8 cellular contexts compared by ENCODE assay signal in the genomic region with DNA sequence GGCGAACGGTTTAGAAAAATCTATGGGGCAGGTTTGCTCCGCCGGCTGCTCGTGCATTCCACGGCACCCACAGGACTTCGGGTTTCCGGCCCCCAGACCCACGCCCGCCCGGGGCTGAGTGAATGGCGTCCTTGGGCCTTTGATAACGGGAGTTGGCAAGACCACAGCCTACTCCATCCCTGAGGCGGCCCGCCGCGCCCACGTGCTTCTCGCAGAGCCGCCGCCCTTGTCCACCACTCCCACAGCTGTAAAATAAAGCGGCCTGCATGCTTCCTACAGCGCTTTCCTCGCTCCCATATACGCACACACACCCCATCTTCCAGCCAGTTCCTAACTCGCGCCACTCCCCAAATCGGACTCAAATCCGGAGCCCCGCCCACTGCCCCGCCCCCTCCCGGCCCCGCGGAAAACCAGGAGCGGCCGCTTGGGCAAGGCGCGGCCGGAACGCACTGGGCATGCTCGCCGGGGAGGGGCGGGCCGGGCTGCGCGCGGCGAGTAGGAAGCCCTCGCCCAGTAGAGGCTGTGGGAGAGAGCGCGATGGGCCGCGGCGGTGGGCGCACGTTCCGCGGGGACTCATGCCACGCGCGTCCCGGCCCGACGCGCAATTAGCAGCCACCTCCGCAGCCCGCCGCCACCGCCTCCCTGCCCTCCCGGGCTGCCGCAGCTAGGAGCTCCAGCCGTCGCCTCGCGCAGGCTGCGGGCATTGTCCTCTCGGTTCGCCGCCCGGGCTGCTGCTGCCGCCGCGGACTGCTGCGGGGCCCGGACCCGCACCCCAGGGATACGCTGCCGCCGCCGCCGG. TPM values are rescaled to one million over a fixed set of nuclear protein-coding genes. Genes with fewer than 3 reads are reported as not detected.
DNase-seq lines count a peak whose midpoint lies in the region; ATAC-seq and TF ChIP-seq lines count a peak whose summit lies in the region.

A gene (plus strand): TSS at position 513 of the 799 bp plus-strand sequence. CDS start 468 bp downstream, outside the sequence.

- ATAC-seq in GM19043 (IDR thresholded peaks at IDR 0.05; ENCODE audit: low read depth, unreplicated experiment) (peak; percentile 36), HG03354 (IDR thresholded peaks at IDR 0.05; ENCODE audit: poor library complexity, severe bottlenecking, unreplicated experiment) (peak; percentile 58)

- H3K36me3 ChIP-seq in liver (ENCODE audit: control insufficient read depth in 4 of 4, insufficient read depth in 3 of 4, low read depth in 1 of 4, low read length in 3 of 4) = no peaks in the 10 kb centered on the region

- H3K9me3 ChIP-seq in liver (ENCODE audit: control insufficient read depth in 4 of 4, low read length in 3 of 4) = no peaks in the 10 kb centered on the region

- H3K27ac ChIP-seq in liver (ENCODE audit: low read depth in 1 of 2, low read length in 2 of 2) = peak within 1 kb of the TSS; percentile 87 to 99

- peak within 1 kb of the TSS; percentile 94 to 98 (median 98) for H3K4me3 ChIP-seq in liver (ENCODE audit: low read depth in 1 of 3, low read length in 3 of 3)

- TF ChIP-seq RAD21 in liver (IDR thresholded peaks at IDR 0.05) = no peak

- H3K9ac ChIP-seq in liver (ENCODE audit: low read depth in 1 of 2, low read length in 2 of 2) = peak within 1 kb of the TSS; percentile 48 to 72

- no peak for TF ChIP-seq CTCF in liver (IDR thresholded peaks at IDR 0.05; ENCODE audit: low read depth, low read length, missing input control)

- H3K4me1 ChIP-seq in liver (ENCODE audit: control insufficient read depth in 4 of 4, insufficient read depth in 4 of 4, low read length in 3 of 4) = peaks cover 7 to 43% (median 22%) of the 10 kb centered on the region in 4 donors

- DNase-seq in AG20443 (ENCODE audit: low spot score) = peak; percentile 99
- DNase-seq in NCI-H526 (lab: John Stamatoyannopoulos, UW) = peak; percentile 57 to 93
- DNase-seq in activated CD4-positive, alpha-beta T cell treated with anti-CD3 and anti-CD28 coated beads, Interleukin-2, amount 50 U/mL, for 4 hours = peak; percentile 95 to 97
- peak; percentile 98 for DNase-seq in dermis blood vessel endothelial cell
- peak; percentile 98 for DNase-seq in stimulated activated CD4-positive, alpha-beta T cell treated with anti-CD3 and anti-CD28 coated beads, Interleukin-4, amount 100 ng/mL, for 1 hour

- no peaks in the 10 kb centered on the region for H3K27me3 ChIP-seq in liver (ENCODE audit: control insufficient read depth in 4 of 4, insufficient read depth in 4 of 4, low read length in 3 of 4)

- under 1% methylated on average over 91 of the region's 91 CpGs for WGBS in liver

TF ChIP-seq in liver, 16 proteins besides CTCF, POLR2A, EP300 and RAD21:
- TF ChIP-seq YY1 (IDR thresholded peaks at IDR 0.05) (peak; percentile 8), GABPA (IDR thresholded peaks at IDR 0.05 in 1 of 2, conservative IDR thresholded peaks at IDR 0.05 in 1 of 2) (no peak)
- TF ChIP-seq, protein P1, sequence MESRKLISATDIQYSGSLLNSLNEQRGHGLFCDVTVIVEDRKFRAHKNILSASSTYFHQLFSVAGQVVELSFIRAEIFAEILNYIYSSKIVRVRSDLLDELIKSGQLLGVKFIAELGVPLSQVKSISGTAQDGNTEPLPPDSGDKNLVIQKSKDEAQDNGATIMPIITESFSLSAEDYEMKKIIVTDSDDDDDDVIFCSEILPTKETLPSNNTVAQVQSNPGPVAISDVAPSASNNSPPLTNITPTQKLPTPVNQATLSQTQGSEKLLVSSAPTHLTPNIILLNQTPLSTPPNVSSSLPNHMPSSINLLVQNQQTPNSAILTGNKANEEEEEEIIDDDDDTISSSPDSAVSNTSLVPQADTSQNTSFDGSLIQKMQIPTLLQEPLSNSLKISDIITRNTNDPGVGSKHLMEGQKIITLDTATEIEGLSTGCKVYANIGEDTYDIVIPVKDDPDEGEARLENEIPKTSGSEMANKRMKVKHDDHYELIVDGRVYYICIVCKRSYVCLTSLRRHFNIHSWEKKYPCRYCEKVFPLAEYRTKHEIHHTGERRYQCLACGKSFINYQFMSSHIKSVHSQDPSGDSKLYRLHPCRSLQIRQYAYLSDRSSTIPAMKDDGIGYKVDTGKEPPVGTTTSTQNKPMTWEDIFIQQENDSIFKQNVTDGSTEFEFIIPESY (IDR thresholded peaks at IDR 0.05) = no peak

RNA-seq across cellular contexts. Expression of the gene that starts here (rescaled TPM):
- total RNA-seq in dermis blood vessel endothelial cell = 21.2 and 24.0 TPM in 2 replicates
- total RNA-seq in liver = 1 to 10 TPM; 3.9 to 7.8 TPM
- 1 to 10 TPM; 1.3 to 2.4 TPM for polyA plus RNA-seq in liver

Comparison
In these comparisons a context has a peak if more than half of its experiments do, and no peak if none do; other contexts are left out.
1. Peak in every context shown above with its lines: DNase-seq, ATAC-seq, H3K4me3 ChIP-seq and H3K27ac ChIP-seq.